In the genomic region with DNA sequence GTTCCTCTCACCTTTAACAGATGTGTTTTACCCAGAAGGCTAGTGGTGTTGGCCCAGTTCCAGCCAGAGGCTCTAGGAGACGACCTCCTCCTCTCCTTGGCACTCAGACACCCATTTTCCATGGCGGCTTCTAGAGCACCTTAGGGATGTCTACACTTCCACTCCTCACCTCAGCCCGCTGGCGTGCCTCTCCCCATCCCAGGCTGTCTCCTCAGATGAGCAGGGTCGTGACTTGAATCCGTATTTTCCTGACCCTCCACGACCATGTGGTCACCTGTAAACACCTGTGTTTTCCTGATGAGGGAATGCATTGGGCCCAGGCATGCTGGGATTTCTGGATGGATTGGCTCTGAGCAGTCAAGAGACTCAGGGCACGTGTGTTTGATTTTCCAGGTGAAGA, we compare ENCODE assay signal across 19 cellular contexts. TPM values are rescaled to one million over a fixed set of nuclear protein-coding genes. Genes with fewer than 3 reads are reported as not detected.
DNase-seq lines count a peak whose midpoint lies in the region; ATAC-seq and TF ChIP-seq lines count a peak whose summit lies in the region.
"Had no signal": no experiment of that assay in that cellular context is flagged by ENCODE, and none has a peak within 500 bp of the region (broad histone marks: within the 10 kb centered on the region; RNA-seq: fewer than 3 reads in every experiment).

No MANE protein-coding gene starts in this region.

- WGBS in lung, 2 donors = 83 to 84% methylated on average over 8 of the region's 8 CpGs
- 81 to 82% methylated on average over 8 of the region's 8 CpGs for WGBS in upper lobe of left lung, 2 donors

- no peak overlapping the region for H3K4me3 Mint-ChIP-seq in activated CD8-positive, alpha-beta memory T cell treated with anti-CD3 and anti-CD28 coated beads, Interleukin-2, amount 10 ng/mL, durations not matched to agents 7 days and 5 days
- H3K4me3 Mint-ChIP-seq in activated T-cell treated with anti-CD3 and anti-CD28 coated beads, Interleukin-2, amount 50 U/mL, for 72 hours = no peak overlapping the region
- H3K4me3 Mint-ChIP-seq: CD4-positive, CD25-positive, alpha-beta regulatory T cell; GM23338 had no signal

- H3K27me3 ChIP-seq in colonic mucosa (no peaks in the 10 kb centered on the region), lung (ENCODE audit: control insufficient read depth, insufficient read depth) (no peaks in the 10 kb centered on the region), upper lobe of left lung (no peaks in the 10 kb centered on the region), gastrocnemius medialis (no peaks in the 10 kb centered on the region)

- no peaks in the 10 kb centered on the region for H3K36me3 Mint-ChIP-seq in activated CD8-positive, alpha-beta memory T cell treated with anti-CD3 and anti-CD28 coated beads, Interleukin-2, amount 10 ng/mL, durations not matched to agents 7 days and 5 days
- H3K36me3 Mint-ChIP-seq in activated T-cell treated with anti-CD3 and anti-CD28 coated beads, Interleukin-2, amount 50 U/mL, for 72 hours (ENCODE audit: insufficient read depth in 2 of 2) = no peaks in the 10 kb centered on the region
- H3K36me3 Mint-ChIP-seq: CD4-positive, CD25-positive, alpha-beta regulatory T cell had no signal

- peaks cover 3% of the 10 kb centered on the region for H3K4me1 Mint-ChIP-seq in activated CD8-positive, alpha-beta memory T cell treated with anti-CD3 and anti-CD28 coated beads, Interleukin-2, amount 10 ng/mL, durations not matched to agents 7 days and 5 days
- H3K4me1 Mint-ChIP-seq in activated T-cell treated with anti-CD3 and anti-CD28 coated beads, Interleukin-2, amount 50 U/mL, for 72 hours (ENCODE audit: low read depth) = peaks cover 8% of the 10 kb centered on the region
- H3K4me1 Mint-ChIP-seq: CD4-positive, CD25-positive, alpha-beta regulatory T cell had no signal

- CTCF ChIA-PET in activated CD8-positive, alpha-beta memory T cell treated with anti-CD3 and anti-CD28 coated beads, Interleukin-2, amount 10 ng/mL, durations not matched to agents 7 days and 5 days (lab: Charles Lee) = no interaction called here

- no peak for ATAC-seq in activated CD8-positive, alpha-beta memory T cell treated with anti-CD3 and anti-CD28 coated beads, Interleukin-2, amount 10 ng/mL, durations not matched to agents 7 days and 5 days
- ATAC-seq in lung (ENCODE audit: insufficient read depth, low FRiP score) = no peak
- ATAC-seq in upper lobe of left lung (ENCODE audit: low FRiP score in 2 of 2) = no peak
- no peak for ATAC-seq in gastrocnemius medialis
- no peak for ATAC-seq in HG03045 (IDR thresholded peaks at IDR 0.05; ENCODE audit: unreplicated experiment)
- no peak for ATAC-seq in activated T-cell treated with anti-CD3 and anti-CD28 coated beads, Interleukin-2, amount 50 U/mL, for 72 hours (replicated peaks in 1 of 2)
- ATAC-seq: GM23338 had no signal

- no peaks in the 10 kb centered on the region for H3K4me1 ChIP-seq in colonic mucosa
- peaks cover 0 to 22% of the 10 kb centered on the region in 2 donors for H3K4me1 ChIP-seq in lung (ENCODE audit: control insufficient read depth in 2 of 2, insufficient read depth in 2 of 2, low read length in 2 of 2)
- peaks cover 32 to 59% (median 49%) of the 10 kb centered on the region in 4 donors for H3K4me1 ChIP-seq in upper lobe of left lung
- no peaks in the 10 kb centered on the region for H3K4me1 ChIP-seq in gastrocnemius medialis

- no peaks in the 10 kb centered on the region for H3K9me3 Mint-ChIP-seq in activated CD8-positive, alpha-beta memory T cell treated with anti-CD3 and anti-CD28 coated beads, Interleukin-2, amount 10 ng/mL, durations not matched to agents 7 days and 5 days (ENCODE audit: low read depth)
- H3K9me3 Mint-ChIP-seq in activated T-cell treated with anti-CD3 and anti-CD28 coated beads, Interleukin-2, amount 50 U/mL, for 72 hours = no peaks in the 10 kb centered on the region
- H3K9me3 Mint-ChIP-seq: GM23338 had no signal

- peaks cover 13% of the 10 kb centered on the region for H3K27me3 Mint-ChIP-seq in activated CD8-positive, alpha-beta memory T cell treated with anti-CD3 and anti-CD28 coated beads, Interleukin-2, amount 10 ng/mL, durations not matched to agents 7 days and 5 days
- peaks cover 7% of the 10 kb centered on the region for H3K27me3 Mint-ChIP-seq in activated T-cell treated with anti-CD3 and anti-CD28 coated beads, Interleukin-2, amount 50 U/mL, for 72 hours (ENCODE audit: low read depth)

- no peaks in the 10 kb centered on the region for H3K9me3 ChIP-seq in colonic mucosa
- H3K9me3 ChIP-seq in lung (ENCODE audit: control insufficient read depth in 2 of 2, insufficient read depth in 1 of 2, low read length in 1 of 2) = no peaks in the 10 kb centered on the region
- no peaks in the 10 kb centered on the region for H3K9me3 ChIP-seq in upper lobe of left lung
- no peaks in the 10 kb centered on the region for H3K9me3 ChIP-seq in gastrocnemius medialis

- TF ChIP-seq EP300 in upper lobe of left lung (IDR thresholded peaks at IDR 0.05) = no peak

- no peak overlapping the region for H3K27ac Mint-ChIP-seq in activated CD8-positive, alpha-beta memory T cell treated with anti-CD3 and anti-CD28 coated beads, Interleukin-2, amount 10 ng/mL, durations not matched to agents 7 days and 5 days
- no peak overlapping the region for H3K27ac Mint-ChIP-seq in activated T-cell treated with anti-CD3 and anti-CD28 coated beads, Interleukin-2, amount 50 U/mL, for 72 hours
- H3K27ac Mint-ChIP-seq: GM23338 had no signal

- TF ChIP-seq CTCF in colonic mucosa (IDR thresholded peaks at IDR 0.05) = no peak
- TF ChIP-seq CTCF in lung (IDR thresholded peaks at IDR 0.05; ENCODE audit: control extremely low read depth, extremely low read depth) = no peak
- no peak for TF ChIP-seq CTCF in upper lobe of left lung (IDR thresholded peaks at IDR 0.05)
- no peak for TF ChIP-seq CTCF in gastrocnemius medialis (IDR thresholded peaks at IDR 0.05 in 4 of 5, conservative IDR thresholded peaks at IDR 0.05 in 1 of 5)

- no peak overlapping the region for H3K4me3 ChIP-seq in colonic mucosa
- no peak overlapping the region for H3K4me3 ChIP-seq in lung
- H3K4me3 ChIP-seq in upper lobe of left lung = no peak overlapping the region
- H3K4me3 ChIP-seq in gastrocnemius medialis = no peak overlapping the region
- H3K4me3 ChIP-seq: GM23338 had no signal

- H3K27ac ChIP-seq in colonic mucosa (no peak overlapping the region), lung (ENCODE audit: low read depth in 1 of 2, low read length in 1 of 2) (peak overlapping the region in 1 of 2 donors; percentile 84), upper lobe of left lung (peak overlapping the region; percentile 73 to 82 (median 82)), gastrocnemius medialis (peak overlapping the region in 2 of 4 donors; percentile 4 to 26)

- no peaks in the 10 kb centered on the region for H3K36me3 ChIP-seq in colonic mucosa
- no peaks in the 10 kb centered on the region for H3K36me3 ChIP-seq in lung (ENCODE audit: control insufficient read depth in 2 of 2, insufficient read depth in 2 of 2, low read length in 2 of 2)
- no peaks in the 10 kb centered on the region for H3K36me3 ChIP-seq in upper lobe of left lung
- H3K36me3 ChIP-seq in gastrocnemius medialis = no peaks in the 10 kb centered on the region

- no peak for TF ChIP-seq POLR2A in upper lobe of left lung (IDR thresholded peaks at IDR 0.05)
- no peak for TF ChIP-seq POLR2A in gastrocnemius medialis (IDR thresholded peaks at IDR 0.05)

- intact Hi-C loops in colonic mucosa (cut with DNase I) (no loop called here), gastrocnemius medialis (cut with DNase I; ENCODE audit: low total_unique reads) (no loop called here)

- in situ Hi-C loops in gastrocnemius medialis (cut with MboI; ENCODE audit: low sequenced_read_pairs in 4 of 4) = no loop called here

- DNase-seq in activated CD8-positive, alpha-beta memory T cell treated with anti-CD3 and anti-CD28 coated beads, Interleukin-2, amount 50 U/mL, for 48 hours = peak; percentile 26
- DNase-seq in activated CD8-positive, alpha-beta memory T cell treated with anti-CD3 and anti-CD28 coated beads, Interleukin-2, amount 10 ng/mL, durations not matched to agents 7 days and 5 days = no peak
- peak; percentile 15 for DNase-seq in colonic mucosa
- peak; percentile 24 for DNase-seq in lung (ENCODE audit: low spot score)
- DNase-seq in upper lobe of left lung = no peak
- DNase-seq in gastrocnemius medialis = no peak
- no peak for DNase-seq in activated T-cell treated with anti-CD3 and anti-CD28 coated beads, Interleukin-2, amount 50 U/mL, for 72 hours
- DNase-seq: 8988T; Calu3; CD4-positive, CD25-positive, alpha-beta regulatory T cell; GF-D8; NCI-H1105; NCI-H1694; NCI-H2081 treated with DMSO at 0.1 percent for 48 hours; NCI-H510A; NCI-H774; SHP77 treated with DMSO at 0.1 percent for 48 hours had no signal

- H3K9ac ChIP-seq in colonic mucosa (ENCODE audit: low read depth in 2 of 2, low read length in 2 of 2) = no peak overlapping the region

RNA-seq across cellular contexts. Expression of gene RIN3, which starts 21.8 kb away (rescaled TPM):
- 100 to 1,000 TPM in 1 of 2 experiments, 10 to 100 TPM in 1; 76.1 to 122 TPM for total RNA-seq in activated CD8-positive, alpha-beta memory T cell treated with anti-CD3 and anti-CD28 coated beads, Interleukin-2, amount 10 ng/mL, durations not matched to agents 7 days and 5 days
- total RNA-seq in colonic mucosa (10 to 100 TPM; 18.4 to 23.2 TPM), lung (10 to 100 TPM; 28.1 to 55.5 TPM), upper lobe of left lung (10 to 100 TPM; 19.0 to 88.0 (median 59.7) TPM), gastrocnemius medialis (1 to 10 TPM; 2.1 to 3.7 (median 2.6) TPM)
- 10 to 100 TPM; 19.3 to 52.4 TPM for polyA plus RNA-seq in lung
- total RNA-seq in activated T-cell treated with anti-CD3 and anti-CD28 coated beads, Interleukin-2, amount 50 U/mL, for 72 hours = 10 to 100 TPM; 33.6 to 36.3 TPM

Comparison
In these comparisons a context has a peak if more than half of its experiments do, and no peak if none do; other contexts are left out.
1. DNase-seq: peak in activated CD8-positive, alpha-beta memory T cell treated with anti-CD3 and anti-CD28 coated beads, Interleukin-2, amount 50 U/mL, for 48 hours (single experiment), colonic mucosa (single experiment) and lung (single experiment); none in activated CD8-positive, alpha-beta memory T cell treated with anti-CD3 and anti-CD28 coated beads, Interleukin-2, amount 10 ng/mL, durations not matched to agents 7 days and 5 days (single experiment), upper lobe of left lung (0 of 2), gastrocnemius medialis (0 of 2) and activated T-cell treated with anti-CD3 and anti-CD28 coated beads, Interleukin-2, amount 50 U/mL, for 72 hours (0 of 2).
2. RNA of gene RIN3, which starts 21.8 kb away (total RNA-seq): 76.1 to 122 TPM in activated CD8-positive, alpha-beta memory T cell treated with anti-CD3 and anti-CD28 coated beads, Interleukin-2, amount 10 ng/mL, durations not matched to agents 7 days and 5 days, 19.0 to 88.0 TPM in upper lobe of left lung, 28.1 to 55.5 TPM in lung, 33.6 to 36.3 TPM in activated T-cell treated with anti-CD3 and anti-CD28 coated beads, Interleukin-2, amount 50 U/mL, for 72 hours and 18.4 to 23.2 TPM in colonic mucosa; 2.1 to 3.7 TPM in gastrocnemius medialis; every median in the first group is over 4 times any median in the second.